ENCODE assay signal across 21 cellular contexts in genomic region chr5:159779481-159779880, GRCh38.
A peak's percentile ranks its signal among the peaks of the same experiment; 100 is the strongest.
DNase-seq lines count a peak whose midpoint lies in the region; ATAC-seq and TF ChIP-seq lines count a peak whose summit lies in the region.
"Had no signal": no experiment of that assay in that cellular context is flagged by ENCODE, and none has a peak within 500 bp of the region (broad histone marks: within the 10 kb centered on the region; RNA-seq: fewer than 3 reads in every experiment).

No MANE protein-coding gene starts in this region.

- no peak overlapping the region for H3K4me3 ChIP-seq in fibroblast of mammary gland (ENCODE audit: control insufficient read depth, low read depth, low read length)
- H3K4me3 ChIP-seq in tibial artery = no peak overlapping the region
- H3K4me3 ChIP-seq: BLaER1 treated with 17β-estradiol and CSF1 and Interleukin-3, amounts not matched to agents 10 nM and 100 nM; lung; prostate gland; sigmoid colon; upper lobe of left lung had no signal

- H3K27ac ChIP-seq in tibial artery = peak overlapping the region; percentile 88 to 95
- H3K27ac ChIP-seq: 22Rv1; BLaER1 treated with 17β-estradiol and CSF1 and Interleukin-3, amounts not matched to agents 10 nM and 100 nM; prostate gland; sigmoid colon; upper lobe of left lung had no signal

- TF ChIP-seq CTCF in fibroblast of mammary gland (conservative IDR thresholded peaks at IDR 0.05; ENCODE audit: control insufficient read depth, insufficient read depth, low read depth, low read length) (no peak), tibial artery (IDR thresholded peaks at IDR 0.05) (no peak)

- intact Hi-C loops in tibial artery (cut with DNase I; ENCODE audit: low total_unique reads) = no loop called here

- no peaks in the 10 kb centered on the region for H3K36me3 ChIP-seq in tibial artery
- H3K36me3 ChIP-seq: BLaER1 treated with 17β-estradiol and CSF1 and Interleukin-3, amounts not matched to agents 10 nM and 100 nM; prostate gland; sigmoid colon; upper lobe of left lung had no signal

- no peaks in the 10 kb centered on the region for H3K27me3 ChIP-seq in tibial artery
- H3K27me3 ChIP-seq: sigmoid colon, upper lobe of left lung had no signal

- ATAC-seq in SK-N-SH treated with all-trans-retinoic acid at 6 μM for 48 hours = peak; percentile 44
- no peak for ATAC-seq in GM21786 (IDR thresholded peaks at IDR 0.05; ENCODE audit: unreplicated experiment)
- ATAC-seq in GM18861 (IDR thresholded peaks at IDR 0.05; ENCODE audit: unreplicated experiment) = no peak

- DNase-seq in DMS 273 (lab: John Stamatoyannopoulos, UW; ENCODE audit: unreplicated experiment) = peak; percentile 9
- DNase-seq in DMS 273 treated with DMSO at 0.1 percent for 48 hours (lab: John Stamatoyannopoulos, UW) = no peak
- peak; percentile 83 for DNase-seq in fibroblast of mammary gland (ENCODE audit: low read depth)
- DNase-seq in tibial artery = no peak
- no peak for DNase-seq in nucleus accumbens (lab: John Stamatoyannopoulos, UW)
- DNase-seq: activated CD4-positive, alpha-beta T cell treated with anti-CD3 and anti-CD28 coated beads, Interleukin-2, amount 10 ng/mL, durations not matched to agents 7 days and 5 days; activated naive CD4-positive, alpha-beta T cell treated with anti-CD3 and anti-CD28 coated beads, Interleukin-2, amount 10 ng/mL, durations not matched to agents 7 days and 5 days; COR-L47; DMS79 treated with DMSO at 0.1 percent for 48 hours; islet precursor cell; NCI-H2029 treated with DMSO at 0.1 percent for 48 hours; NCI-H774; sigmoid colon; upper lobe of left lung had no signal

- peaks cover 0 to 91% (median 53%) of the 10 kb centered on the region in 4 donors for H3K4me1 ChIP-seq in tibial artery
- H3K4me1 ChIP-seq: prostate gland, sigmoid colon, upper lobe of left lung had no signal

- no peaks in the 10 kb centered on the region for H3K9me3 ChIP-seq in tibial artery
- H3K9me3 ChIP-seq: BLaER1 treated with 17β-estradiol and CSF1 and Interleukin-3, amounts not matched to agents 10 nM and 100 nM; prostate gland; sigmoid colon; upper lobe of left lung had no signal

TF ChIP-seq in SK-N-SH treated with all-trans-retinoic acid at 6 μM for 48 hours, 23 proteins besides CTCF, POLR2A, EP300 and RAD21:
- TF ChIP-seq ZFP30 (CRISPR knock-in tag; IDR thresholded peaks at IDR 0.05) = no peak
- no peak for TF ChIP-seq ZNF565 (CRISPR knock-in tag; conservative IDR thresholded peaks at IDR 0.05; ENCODE audit: low read depth)
- TF ChIP-seq CREB5 (CRISPR knock-in tag; IDR thresholded peaks at IDR 0.05; ENCODE audit: low read depth) = no peak
- no peak for TF ChIP-seq OSR1 (CRISPR knock-in tag; IDR thresholded peaks at IDR 0.05)
- no peak for TF ChIP-seq ISL1 (CRISPR knock-in tag; IDR thresholded peaks at IDR 0.05)
- TF ChIP-seq ZC3H10 (CRISPR knock-in tag; IDR thresholded peaks at IDR 0.05) = no peak
- TF ChIP-seq ZNF8 (CRISPR knock-in tag; IDR thresholded peaks at IDR 0.05) = no peak
- no peak for TF ChIP-seq TSHZ2 (CRISPR knock-in tag; IDR thresholded peaks at IDR 0.05)
- TF ChIP-seq CSRNP3 (CRISPR knock-in tag; IDR thresholded peaks at IDR 0.05) = no peak
- TF ChIP-seq RARB (CRISPR knock-in tag; IDR thresholded peaks at IDR 0.05) = no peak
- no peak for TF ChIP-seq ESRRG (CRISPR knock-in tag; IDR thresholded peaks at IDR 0.05)
- no peak for TF ChIP-seq ZNF70 (CRISPR knock-in tag; IDR thresholded peaks at IDR 0.05)
- no peak for TF ChIP-seq GLIS3 (CRISPR knock-in tag; IDR thresholded peaks at IDR 0.05)
- no peak for TF ChIP-seq POU6F1 (CRISPR knock-in tag; IDR thresholded peaks at IDR 0.05; ENCODE audit: borderline replicate concordance, low read depth)
- TF ChIP-seq ARNTL (CRISPR knock-in tag; IDR thresholded peaks at IDR 0.05; ENCODE audit: borderline replicate concordance, low read depth) = no peak
- TF ChIP-seq TOX (CRISPR knock-in tag; IDR thresholded peaks at IDR 0.05; ENCODE audit: borderline replicate concordance) = no peak
- TF ChIP-seq ZFP3 (CRISPR knock-in tag; IDR thresholded peaks at IDR 0.05) = no peak
- TF ChIP-seq TCF4 (CRISPR knock-in tag; IDR thresholded peaks at IDR 0.05; ENCODE audit: borderline replicate concordance) = no peak
- TF ChIP-seq CSDC2 (CRISPR knock-in tag; IDR thresholded peaks at IDR 0.05) = no peak

Comparison
In these comparisons a context has a peak if more than half of its experiments do, and no peak if none do; other contexts are left out.
1. DNase-seq: peak in DMS 273 (single experiment) and fibroblast of mammary gland (single experiment); none in DMS 273 treated with DMSO at 0.1 percent for 48 hours (single experiment), tibial artery (0 of 2) and nucleus accumbens (0 of 56).